ENCODE assay signal across 1 cellular context in genomic region chr19:7706662-7707454, GRCh38.
TF ChIP-seq lines count a peak whose summit lies in the region.

No MANE protein-coding gene starts in this region.

TF ChIP-seq in K562, 482 proteins besides CTCF, POLR2A, EP300 and RAD21:
- no peak for TF ChIP-seq HLTF (IDR thresholded peaks at IDR 0.05)
- no peak for TF ChIP-seq MEF2D (tag; conservative IDR thresholded peaks at IDR 0.05; ENCODE audit: low read depth)
- TF ChIP-seq, protein P1, sequence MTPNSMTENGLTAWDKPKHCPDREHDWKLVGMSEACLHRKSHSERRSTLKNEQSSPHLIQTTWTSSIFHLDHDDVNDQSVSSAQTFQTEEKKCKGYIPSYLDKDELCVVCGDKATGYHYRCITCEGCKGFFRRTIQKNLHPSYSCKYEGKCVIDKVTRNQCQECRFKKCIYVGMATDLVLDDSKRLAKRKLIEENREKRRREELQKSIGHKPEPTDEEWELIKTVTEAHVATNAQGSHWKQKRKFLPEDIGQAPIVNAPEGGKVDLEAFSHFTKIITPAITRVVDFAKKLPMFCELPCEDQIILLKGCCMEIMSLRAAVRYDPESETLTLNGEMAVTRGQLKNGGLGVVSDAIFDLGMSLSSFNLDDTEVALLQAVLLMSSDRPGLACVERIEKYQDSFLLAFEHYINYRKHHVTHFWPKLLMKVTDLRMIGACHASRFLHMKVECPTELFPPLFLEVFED (CRISPR knock-in tag; conservative IDR thresholded peaks at IDR 0.05) = no peak
- TF ChIP-seq ZFP36 (IDR thresholded peaks at IDR 0.05; ENCODE audit: low read depth, low read length, partially characterized antibody) = peak; percentile 39
- TF ChIP-seq MAZ (CRISPR knock-in tag; conservative IDR thresholded peaks at IDR 0.05 in 1 of 2, IDR thresholded peaks at IDR 0.05 in 1 of 2) = no peak
- TF ChIP-seq POLR2G (IDR thresholded peaks at IDR 0.05; ENCODE audit: low read depth, low read length) = no peak
- peak; percentile 33; the same call in 1 of the 2 replicates for TF ChIP-seq BCOR (IDR thresholded peaks at IDR 0.05)
